In genomic region chr1:246689409-246689997, GRCh38 we compare ENCODE assay signal across 8 cellular contexts. TPM values are rescaled to one million over a fixed set of nuclear protein-coding genes. Genes with fewer than 3 reads are reported as not detected.
DNase-seq lines count a peak whose midpoint lies in the region; ATAC-seq, FAIRE-seq and TF ChIP-seq lines count a peak whose summit lies in the region.

No MANE protein-coding gene starts in this region.

- H3K4me1 ChIP-seq in foreskin keratinocyte: no peaks in the 10 kb centered on the region
- H3K4me1 ChIP-seq in aorta (ENCODE audit: control insufficient read depth in 1 of 2, insufficient read depth in 2 of 2, low read length in 2 of 2): no peaks in the 10 kb centered on the region

- intact Hi-C loops in aorta (cut with DNase I): no loop called here

- H3K4me3 Mint-ChIP-seq in activated T-cell treated with anti-CD3 and anti-CD28 coated beads, Interleukin-2, amount 50 U/mL, for 4 hours: no peak overlapping the region

- peaks cover 3% of the 10 kb centered on the region for H3K9me3 Mint-ChIP-seq in activated T-cell treated with anti-CD3 and anti-CD28 coated beads, Interleukin-2, amount 50 U/mL, for 4 hours

- DNase-seq in Daoy (ENCODE audit: low read depth) (peak; percentile 60), HTR-8/SVneo (ENCODE audit: insufficient read length, low spot score) (peak; percentile 93), NOMO-1 (lab: John Stamatoyannopoulos, UW; ENCODE audit: unreplicated experiment in 2 of 2) (peak; percentile 43 to 69), foreskin keratinocyte (peak in 1 of 2 donors; percentile 66), occipital lobe (lab: John Stamatoyannopoulos, UW) (peak; percentile 31), aorta (peak; percentile 69 to 82)
- no peak for DNase-seq in activated T-cell treated with anti-CD3 and anti-CD28 coated beads, Interleukin-2, amount 50 U/mL, for 4 hours

- peak; percentile 94 for TF ChIP-seq CTCF in foreskin keratinocyte (conservative IDR thresholded peaks at IDR 0.05)

- H3K36me3 Mint-ChIP-seq in activated T-cell treated with anti-CD3 and anti-CD28 coated beads, Interleukin-2, amount 50 U/mL, for 4 hours (ENCODE audit: insufficient read depth): no peaks in the 10 kb centered on the region

- FAIRE-seq in HTR-8/SVneo (lab: Jason Lieb, UNC): no peak

- H3K36me3 ChIP-seq in aorta (ENCODE audit: control insufficient read depth in 1 of 2, insufficient read depth in 2 of 2, low read length in 1 of 2): no peaks in the 10 kb centered on the region

- no peaks in the 10 kb centered on the region for H3K4me1 Mint-ChIP-seq in activated T-cell treated with anti-CD3 and anti-CD28 coated beads, Interleukin-2, amount 50 U/mL, for 4 hours (ENCODE audit: low read depth)

- ATAC-seq in GM21526 (IDR thresholded peaks at IDR 0.05; ENCODE audit: low FRiP score, unreplicated experiment): peak; percentile 88
- ATAC-seq in activated T-cell treated with anti-CD3 and anti-CD28 coated beads, Interleukin-2, amount 50 U/mL, for 4 hours: peak; percentile 85 to 94
- ATAC-seq in foreskin keratinocyte: peak; percentile 97
- peak; percentile 90 for ATAC-seq in aorta (ENCODE audit: low FRiP score)

- no peaks in the 10 kb centered on the region for H3K9me3 ChIP-seq in aorta (ENCODE audit: control insufficient read depth, low read length)

- no peak overlapping the region for H3K27ac ChIP-seq in foreskin keratinocyte
- no peak overlapping the region for H3K27ac ChIP-seq in aorta (ENCODE audit: low read depth in 1 of 2, low read length in 2 of 2)

- H3K4me3 ChIP-seq in aorta (ENCODE audit: low read length in 2 of 2): no peak overlapping the region

- peaks cover 2% of the 10 kb centered on the region for H3K27me3 Mint-ChIP-seq in activated T-cell treated with anti-CD3 and anti-CD28 coated beads, Interleukin-2, amount 50 U/mL, for 4 hours (ENCODE audit: low read depth)

- 3 to 4% methylated on average over 16 of the region's 16 CpGs for WGBS in aorta, 2 donors

- H3K27me3 ChIP-seq in foreskin keratinocyte (no peaks in the 10 kb centered on the region), aorta (ENCODE audit: control insufficient read depth in 1 of 2, insufficient read depth in 2 of 2, low read length in 1 of 2) (no peaks in the 10 kb centered on the region)

RNA-seq across cellular contexts. Expression of gene SCCPDH, which starts 34.7 kb away (rescaled TPM):
- 65.0 and 80.3 TPM in 2 replicates for total RNA-seq in Daoy (2014; rRNA removed; shearing (Covaris generic))
- 10 to 100 TPM; 17.6 to 27.0 (median 17.7) TPM for total RNA-seq in activated T-cell treated with anti-CD3 and anti-CD28 coated beads, Interleukin-2, amount 50 U/mL, for 4 hours
- 11.4 and 11.9 TPM in 2 replicates for total RNA-seq in foreskin keratinocyte
- polyA plus RNA-seq in foreskin keratinocyte: 8.0 and 10.4 TPM in 2 replicates
- total RNA-seq in occipital lobe: 53.2 TPM
- 10 to 100 TPM; 19.4 to 24.8 TPM for total RNA-seq in aorta
- 10 to 100 TPM; 16.6 to 17.3 TPM for polyA plus RNA-seq in aorta
